Comparison of ENCODE assay signal across 24 cellular contexts in genomic region chr2:128363991-128364390, GRCh38. TPM values are rescaled to one million over a fixed set of nuclear protein-coding genes. Genes with fewer than 3 reads are reported as not detected.
DNase-seq lines count a peak whose midpoint lies in the region; ATAC-seq and TF ChIP-seq lines count a peak whose summit lies in the region.
"Had no signal": no experiment of that assay in that cellular context is flagged by ENCODE, and none has a peak within 500 bp of the region (broad histone marks: within the 10 kb centered on the region; RNA-seq: fewer than 3 reads in every experiment).

No MANE protein-coding gene starts in this region.

- TF ChIP-seq POLR2A in lower leg skin (IDR thresholded peaks at IDR 0.05) = no peak

- peak overlapping the region in 1 of 2 donors; percentile 58 for H3K27ac ChIP-seq in tibial artery
- H3K27ac ChIP-seq: heart left ventricle, VCaP had no signal

- no peaks in the 10 kb centered on the region for H3K9me3 ChIP-seq in tibial artery
- H3K9me3 ChIP-seq: heart left ventricle, upper lobe of left lung had no signal

- TF ChIP-seq CTCF in tibial artery (IDR thresholded peaks at IDR 0.05) (no peak), lower leg skin (IDR thresholded peaks at IDR 0.05) (no peak)

- peaks cover 0 to 27% (median 20%) of the 10 kb centered on the region in 4 donors for H3K4me1 ChIP-seq in tibial artery

- no peak overlapping the region for H3K4me3 ChIP-seq in tibial artery
- H3K4me3 ChIP-seq in lower leg skin (ENCODE audit: low read depth, poor library complexity, severe bottlenecking) = no peak overlapping the region
- H3K4me3 ChIP-seq: heart left ventricle, upper lobe of left lung had no signal

- ATAC-seq in HG02571 (IDR thresholded peaks at IDR 0.05; ENCODE audit: unreplicated experiment) = no peak
- ATAC-seq: heart left ventricle, left cardiac atrium had no signal

- H3K27me3 ChIP-seq in tibial artery = no peaks in the 10 kb centered on the region
- H3K27me3 ChIP-seq: heart left ventricle, upper lobe of left lung had no signal

- intact Hi-C loops in tibial artery (cut with DNase I; ENCODE audit: low total_unique reads) (no loop called here), lower leg skin (cut with DNase I; ENCODE audit: low total_unique reads) (no loop called here)

- peak; percentile 42 for DNase-seq in activated effector memory CD4-positive, alpha-beta T cell treated with anti-CD3 and anti-CD28 coated beads, Interleukin-2, amount 50 U/mL, for 16 hours
- no peak for DNase-seq in activated effector memory CD4-positive, alpha-beta T cell treated with Interleukin-2 at 50 U/mL for 16 hours
- DNase-seq in dermis blood vessel endothelial cell (peak; percentile 76), mesenteric fat pad (ENCODE audit: low spot score) (peak; percentile 65), tibial artery (peak; percentile 17 to 39), nucleus accumbens (lab: John Stamatoyannopoulos, UW) (no peak), lower leg skin (ENCODE audit: low spot score in 2 of 2) (no peak)
- DNase-seq: 8988T; activated CD4-positive, alpha-beta T cell treated with anti-CD3 and anti-CD28 coated beads, Interleukin-2, amount 50 U/mL, for 4 hours; CD4-positive, alpha-beta T cell; cerebellar nuclear complex; DMS 273 treated with DMSO at 0.1 percent for 48 hours; erythroblast; foreskin fibroblast; left cardiac atrium; NCI-H1048; NCI-H1930; NCI-H748 treated with DMSO at 0.1 percent for 48 hours; nephron progenitor cell; stimulated activated CD8-positive, alpha-beta memory T cell treated with anti-CD3 and anti-CD28 coated beads, Interleukin-4, amount 100 ng/mL, for 48 hours had no signal

- WGBS in lower leg skin, 2 donors = 88 to 92% methylated on average over 10 of the region's 10 CpGs

- no peaks in the 10 kb centered on the region for H3K36me3 ChIP-seq in tibial artery
- H3K36me3 ChIP-seq: heart left ventricle, upper lobe of left lung had no signal

RNA-seq across cellular contexts. Expression of gene HS6ST1, which starts 45.3 kb away (rescaled TPM):
- 20.2 and 27.1 TPM in 2 replicates for total RNA-seq in dermis blood vessel endothelial cell
- total RNA-seq in mesenteric fat pad = 38.4 TPM
- total RNA-seq in lower leg skin = 10 to 100 TPM; 50.2 to 88.9 (median 69.3) TPM

Comparison
In these comparisons a context has a peak if more than half of its experiments do, and no peak if none do; other contexts are left out.
1. DNase-seq: peak in activated effector memory CD4-positive, alpha-beta T cell treated with anti-CD3 and anti-CD28 coated beads, Interleukin-2, amount 50 U/mL, for 16 hours (single experiment), dermis blood vessel endothelial cell (single experiment), mesenteric fat pad (single experiment) and tibial artery (2 of 2); none in activated effector memory CD4-positive, alpha-beta T cell treated with Interleukin-2 at 50 U/mL for 16 hours (single experiment), nucleus accumbens (0 of 56) and lower leg skin (0 of 2).